21 cellular contexts compared by ENCODE assay signal in the genomic region with DNA sequence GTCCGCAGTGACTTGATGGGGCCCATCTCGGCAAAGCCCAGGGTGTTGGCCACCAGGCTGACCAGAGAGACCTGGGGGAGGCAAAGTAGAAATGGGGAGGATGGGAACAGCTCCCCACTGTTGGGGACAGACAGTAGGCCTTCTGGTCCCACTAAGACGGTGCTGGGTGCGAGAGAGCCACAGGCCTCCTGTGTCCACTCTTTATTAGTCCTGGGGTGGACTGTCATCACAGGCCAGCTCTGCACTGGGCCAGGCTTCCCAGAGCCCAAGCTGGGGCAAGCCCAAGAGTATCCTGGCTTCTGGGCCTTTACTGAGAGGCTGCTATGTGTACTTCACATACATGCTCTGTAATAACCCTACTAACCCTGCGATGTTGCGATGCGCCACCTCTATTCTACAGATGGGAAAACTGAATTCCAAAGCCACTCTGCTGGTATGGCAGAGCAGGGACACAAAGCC.
"Had no signal": no experiment of that assay in that cellular context is flagged by ENCODE, and none has a peak within 500 bp of the region (broad histone marks: within the 10 kb centered on the region; RNA-seq: fewer than 3 reads in every experiment).

No MANE protein-coding gene starts in this region.

- H3K4me1 ChIP-seq: Peyer's patch had no signal

- H3K4me3 Mint-ChIP-seq: activated CD4-positive, alpha-beta T cell treated with anti-CD3 and anti-CD28 coated beads, Interleukin-2, amount 10 ng/mL, durations not matched to agents 24 days and 14 days; activated naive CD8-positive, alpha-beta T cell treated with anti-CD3 and anti-CD28 coated beads for 36 hours; T-helper 1 cell treated with Interleukin-12 subunit alpha and Interleukin-12 subunit beta and Interleukin-4 antibody, amounts not matched to agents 30 μg/mL and 1 μg/mL, for 36 hours had no signal

- H3K27me3 ChIP-seq: Peyer's patch had no signal

- H3K9me3 ChIP-seq: Peyer's patch had no signal

- H3K36me3 ChIP-seq: Peyer's patch had no signal

- H3K27ac Mint-ChIP-seq: activated CD4-positive, alpha-beta T cell treated with anti-CD3 and anti-CD28 coated beads, Interleukin-2, amount 10 ng/mL, durations not matched to agents 24 days and 14 days; activated naive CD8-positive, alpha-beta T cell treated with anti-CD3 and anti-CD28 coated beads for 36 hours; T-helper 1 cell treated with Interleukin-12 subunit alpha and Interleukin-12 subunit beta and Interleukin-4 antibody, amounts not matched to agents 30 μg/mL and 1 μg/mL, for 36 hours had no signal

- DNase-seq: activated CD4-positive, alpha-beta T cell treated with anti-CD3 and anti-CD28 coated beads for 1 hour; activated CD4-positive, alpha-beta T cell treated with anti-CD3 and anti-CD28 coated beads, Interleukin-2, amount 10 ng/mL, durations not matched to agents 24 days and 14 days; activated CD4-positive, alpha-beta T cell treated with anti-CD3 and anti-CD28 coated beads, Interleukin-2, amount 50 U/mL, for 48 hours; activated naive CD4-positive, alpha-beta T cell treated with Interleukin-2 at 50 U/mL for 16 hours; activated naive CD8-positive, alpha-beta T cell treated with anti-CD3 and anti-CD28 coated beads for 36 hours; activated T-cell treated with anti-CD3 and anti-CD28 coated beads for 4 hours; anterior cingulate cortex; caudate nucleus; IMR-90; Kasumi-1; KBM-7; NCI-H1105 treated with DMSO at 0.1 percent for 48 hours; NCI-H1436 treated with DMSO at 0.1 percent for 48 hours; NCI-H187; NCI-H2081; NCI-H510A treated with DMSO at 0.1 percent for 48 hours; NCI-H69; SHP77 had no signal

- H3K9me3 Mint-ChIP-seq: activated CD4-positive, alpha-beta T cell treated with anti-CD3 and anti-CD28 coated beads, Interleukin-2, amount 10 ng/mL, durations not matched to agents 24 days and 14 days; activated naive CD8-positive, alpha-beta T cell treated with anti-CD3 and anti-CD28 coated beads for 36 hours; T-helper 1 cell treated with Interleukin-12 subunit alpha and Interleukin-12 subunit beta and Interleukin-4 antibody, amounts not matched to agents 30 μg/mL and 1 μg/mL, for 36 hours had no signal

- H3K27ac ChIP-seq: Peyer's patch, RWPE1 had no signal

- H3K4me3 ChIP-seq: Peyer's patch had no signal

- H3K36me3 Mint-ChIP-seq: activated naive CD8-positive, alpha-beta T cell treated with anti-CD3 and anti-CD28 coated beads for 36 hours had no signal

- H3K4me1 Mint-ChIP-seq: activated CD4-positive, alpha-beta T cell treated with anti-CD3 and anti-CD28 coated beads, Interleukin-2, amount 10 ng/mL, durations not matched to agents 24 days and 14 days; activated naive CD8-positive, alpha-beta T cell treated with anti-CD3 and anti-CD28 coated beads for 36 hours had no signal

- H3K27me3 Mint-ChIP-seq: activated naive CD8-positive, alpha-beta T cell treated with anti-CD3 and anti-CD28 coated beads for 36 hours had no signal
